Comparison of ENCODE assay signal across 8 cellular contexts in genomic region chr17:49497147-49498036, GRCh38. TPM values are rescaled to one million over a fixed set of nuclear protein-coding genes. Genes with fewer than 3 reads are reported as not detected.
DNase-seq lines count a peak whose midpoint lies in the region; ATAC-seq and TF ChIP-seq lines count a peak whose summit lies in the region.

No MANE protein-coding gene starts in this region.

- CTCF ChIA-PET in MCF 10A (lab: Yijun Ruan, JAX), result interaction anchor here (0.6 to 5.5 kb wide), 13 partner anchors 8 to 719 kb away, joined by 3 to 58 read pairs (median 3); partner anchors contain the start of gene PHB1

- POLR2A ChIA-PET in MCF 10A (lab: Yijun Ruan, JAX), result interaction anchor here (0.5 to 2.0 kb wide), 7 partner anchors 10 to 555 kb away, joined by 3 to 8 read pairs (median 3); no protein-coding TSS in a partner anchor

- peak overlapping the region; percentile 58 for H3K4me3 Mint-ChIP-seq in MCF 10A (ENCODE audit: unreplicated experiment)
- H3K4me3 Mint-ChIP-seq in stimulated activated naive CD8-positive, alpha-beta T cell treated with anti-CD3 and anti-CD28 coated beads, Interleukin-15, Interleukin-2, amounts not matched to agents 100 ng/mL and 50 ng/mL, for 24 hours, result peak overlapping the region; percentile 60

- H3K4me1 Mint-ChIP-seq in MCF 10A (ENCODE audit: insufficient read depth, unreplicated experiment), result peaks cover 24% of the 10 kb centered on the region
- peaks cover 17% of the 10 kb centered on the region for H3K4me1 Mint-ChIP-seq in stimulated activated naive CD8-positive, alpha-beta T cell treated with anti-CD3 and anti-CD28 coated beads, Interleukin-15, Interleukin-2, amounts not matched to agents 100 ng/mL and 50 ng/mL, for 24 hours (ENCODE audit: low read depth)

- peaks cover 58% of the 10 kb centered on the region for H3K27me3 Mint-ChIP-seq in MCF 10A (ENCODE audit: insufficient read depth, unreplicated experiment)
- peaks cover 62% of the 10 kb centered on the region for H3K27me3 Mint-ChIP-seq in stimulated activated naive CD8-positive, alpha-beta T cell treated with anti-CD3 and anti-CD28 coated beads, Interleukin-15, Interleukin-2, amounts not matched to agents 100 ng/mL and 50 ng/mL, for 24 hours

- intact Hi-C loops in MCF 10A (cut with micrococcal nuclease), result loop anchor here (2.0 kb wide), 2 partner anchors 59 to 63 kb away; no protein-coding TSS in a partner anchor

- no TSS peak for BruUV-seq in MCF 10A (replicated peaks; lab: Mats Ljungman, UMichigan)

- H3K27ac Mint-ChIP-seq in MCF 10A (ENCODE audit: low read depth, unreplicated experiment), result no peak overlapping the region
- H3K27ac Mint-ChIP-seq in stimulated activated naive CD8-positive, alpha-beta T cell treated with anti-CD3 and anti-CD28 coated beads, Interleukin-15, Interleukin-2, amounts not matched to agents 100 ng/mL and 50 ng/mL, for 24 hours, result no peak overlapping the region

- no peak for TF ChIP-seq CTCF in MCF 10A (IDR thresholded peaks at IDR 0.05; ENCODE audit: unreplicated experiment)

- in situ Hi-C loops in G401 (cut with HindIII; ENCODE audit: low sequenced_read_pairs), result no loop called here

- DNase-seq in G401 (ENCODE audit: low spot score), result peak; percentile 18
- peak; percentile 79 for DNase-seq in NCI-H69 (lab: John Stamatoyannopoulos, UW)
- no peak for DNase-seq in MCF 10A (ENCODE audit: unreplicated experiment)
- peak; percentile 11 for DNase-seq in kidney tubule cell (ENCODE audit: low spot score)
- DNase-seq in caudate nucleus (lab: John Stamatoyannopoulos, UW), result no peak

- no peaks in the 10 kb centered on the region for H3K9me3 Mint-ChIP-seq in MCF 10A (ENCODE audit: unreplicated experiment)
- H3K9me3 Mint-ChIP-seq in stimulated activated naive CD8-positive, alpha-beta T cell treated with anti-CD3 and anti-CD28 coated beads, Interleukin-15, Interleukin-2, amounts not matched to agents 100 ng/mL and 50 ng/mL, for 24 hours, result no peaks in the 10 kb centered on the region

- H3K36me3 Mint-ChIP-seq in MCF 10A (ENCODE audit: insufficient read depth, unreplicated experiment), result no peaks in the 10 kb centered on the region
- H3K36me3 Mint-ChIP-seq in stimulated activated naive CD8-positive, alpha-beta T cell treated with anti-CD3 and anti-CD28 coated beads, Interleukin-15, Interleukin-2, amounts not matched to agents 100 ng/mL and 50 ng/mL, for 24 hours (ENCODE audit: low read depth), result no peaks in the 10 kb centered on the region

- ATAC-seq in HG03097 (IDR thresholded peaks at IDR 0.05; ENCODE audit: low FRiP score, unreplicated experiment) (no peak), HG03280 (IDR thresholded peaks at IDR 0.05; ENCODE audit: unreplicated experiment) (no peak)

- H3K27ac ChIP-seq in caudate nucleus (ENCODE audit: low read depth, low read length), result no peak overlapping the region

RNA-seq across cellular contexts. Expression of gene NGFR, which starts 2.3 kb away (rescaled TPM):
- 2.7 and 3.9 TPM in 2 replicates for total RNA-seq in G401 (2014; rRNA removed; shearing (Covaris generic))
- total RNA-seq in MCF 10A (2022), result 0.22 and 0.26 TPM in 2 replicates

Comparison
In these comparisons a context has a peak if more than half of its experiments do, and no peak if none do; other contexts are left out.
1. DNase-seq: peak in G401 (single experiment), NCI-H69 (single experiment) and kidney tubule cell (single experiment); none in MCF 10A (single experiment) and caudate nucleus (0 of 61).